Comparison of ENCODE assay signal across 1 cellular context in the genomic region with DNA sequence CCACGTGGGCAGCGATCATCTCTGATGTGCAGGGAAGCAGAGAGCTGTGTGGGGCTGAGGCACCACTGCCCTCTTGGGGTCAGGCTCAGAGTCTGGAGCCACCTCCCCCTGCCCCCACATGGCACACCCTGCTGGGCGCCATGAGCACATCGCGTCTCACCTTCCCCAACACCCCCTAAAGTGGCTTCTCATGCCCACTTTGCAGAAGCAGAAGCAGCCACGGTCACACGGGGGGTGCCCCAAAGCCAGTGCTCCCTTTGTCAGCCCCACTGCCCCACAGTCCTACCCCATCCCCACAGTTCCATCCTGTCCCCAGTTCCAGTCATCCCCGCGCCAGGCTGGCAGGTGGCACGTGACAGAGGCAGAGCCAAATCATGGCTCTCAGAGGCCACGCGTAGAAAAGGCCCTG.
TF ChIP-seq lines count a peak whose summit lies in the region.

No MANE protein-coding gene starts in this region.

TF ChIP-seq in K562, 482 proteins besides CTCF, POLR2A, EP300 and RAD21:
- TF ChIP-seq ESRRA (IDR thresholded peaks at IDR 0.05; ENCODE audit: borderline replicate concordance, low read depth) (no peak), ZNF699 (CRISPR knock-in tag; IDR thresholded peaks at IDR 0.05; ENCODE audit: insufficient replicate concordance) (no peak), MAFK (IDR thresholded peaks at IDR 0.05; ENCODE audit: low read length) (no peak), KLF13 (tag; IDR thresholded peaks at IDR 0.05; ENCODE audit: borderline replicate concordance, low read depth) (no peak), PHF21A (IDR thresholded peaks at IDR 0.05; ENCODE audit: borderline replicate concordance, low read depth) (no peak), ZNF707 (CRISPR knock-in tag; conservative IDR thresholded peaks at IDR 0.05) (no peak), ZNF280A (IDR thresholded peaks at IDR 0.05; ENCODE audit: low read depth, partially characterized antibody) (no peak), FOXO4 (CRISPR knock-in tag; IDR thresholded peaks at IDR 0.05) (no peak), ZBTB40 (IDR thresholded peaks at IDR 0.05) (no peak), ZBTB40 (CRISPR knock-in tag; IDR thresholded peaks at IDR 0.05) (no peak), MAFG (tag; conservative IDR thresholded peaks at IDR 0.05) (no peak), VEZF1 (CRISPR knock-in tag; IDR thresholded peaks at IDR 0.05) (no peak), U2AF2 (optimal IDR thresholded peaks at IDR 0.05; ENCODE audit: low read depth, low read length) (no peak), GABPB2 (CRISPR knock-in tag; conservative IDR thresholded peaks at IDR 0.05) (no peak)
- TF ChIP-seq, protein P1, sequence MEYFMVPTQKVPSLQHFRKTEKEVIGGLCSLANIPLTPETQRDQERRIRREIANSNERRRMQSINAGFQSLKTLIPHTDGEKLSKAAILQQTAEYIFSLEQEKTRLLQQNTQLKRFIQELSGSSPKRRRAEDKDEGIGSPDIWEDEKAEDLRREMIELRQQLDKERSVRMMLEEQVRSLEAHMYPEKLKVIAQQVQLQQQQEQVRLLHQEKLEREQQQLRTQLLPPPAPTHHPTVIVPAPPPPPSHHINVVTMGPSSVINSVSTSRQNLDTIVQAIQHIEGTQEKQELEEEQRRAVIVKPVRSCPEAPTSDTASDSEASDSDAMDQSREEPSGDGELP (CRISPR knock-in tag; IDR thresholded peaks at IDR 0.05; ENCODE audit: borderline replicate concordance), result no peak
- TF ChIP-seq, protein P2, sequence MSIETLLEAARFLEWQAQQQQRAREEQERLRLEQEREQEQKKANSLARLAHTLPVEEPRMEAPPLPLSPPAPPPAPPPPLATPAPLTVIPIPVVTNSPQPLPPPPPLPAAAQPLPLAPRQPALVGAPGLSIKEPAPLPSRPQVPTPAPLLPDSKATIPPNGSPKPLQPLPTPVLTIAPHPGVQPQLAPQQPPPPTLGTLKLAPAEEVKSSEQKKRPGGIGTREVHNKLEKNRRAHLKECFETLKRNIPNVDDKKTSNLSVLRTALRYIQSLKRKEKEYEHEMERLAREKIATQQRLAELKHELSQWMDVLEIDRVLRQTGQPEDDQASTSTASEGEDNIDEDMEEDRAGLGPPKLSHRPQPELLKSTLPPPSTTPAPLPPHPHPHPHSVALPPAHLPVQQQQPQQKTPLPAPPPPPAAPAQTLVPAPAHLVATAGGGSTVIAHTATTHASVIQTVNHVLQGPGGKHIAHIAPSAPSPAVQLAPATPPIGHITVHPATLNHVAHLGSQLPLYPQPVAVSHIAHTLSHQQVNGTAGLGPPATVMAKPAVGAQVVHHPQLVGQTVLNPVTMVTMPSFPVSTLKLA (conservative IDR thresholded peaks at IDR 0.05), result no peak
